Comparison of ENCODE assay signal across 8 cellular contexts in the genomic region with DNA sequence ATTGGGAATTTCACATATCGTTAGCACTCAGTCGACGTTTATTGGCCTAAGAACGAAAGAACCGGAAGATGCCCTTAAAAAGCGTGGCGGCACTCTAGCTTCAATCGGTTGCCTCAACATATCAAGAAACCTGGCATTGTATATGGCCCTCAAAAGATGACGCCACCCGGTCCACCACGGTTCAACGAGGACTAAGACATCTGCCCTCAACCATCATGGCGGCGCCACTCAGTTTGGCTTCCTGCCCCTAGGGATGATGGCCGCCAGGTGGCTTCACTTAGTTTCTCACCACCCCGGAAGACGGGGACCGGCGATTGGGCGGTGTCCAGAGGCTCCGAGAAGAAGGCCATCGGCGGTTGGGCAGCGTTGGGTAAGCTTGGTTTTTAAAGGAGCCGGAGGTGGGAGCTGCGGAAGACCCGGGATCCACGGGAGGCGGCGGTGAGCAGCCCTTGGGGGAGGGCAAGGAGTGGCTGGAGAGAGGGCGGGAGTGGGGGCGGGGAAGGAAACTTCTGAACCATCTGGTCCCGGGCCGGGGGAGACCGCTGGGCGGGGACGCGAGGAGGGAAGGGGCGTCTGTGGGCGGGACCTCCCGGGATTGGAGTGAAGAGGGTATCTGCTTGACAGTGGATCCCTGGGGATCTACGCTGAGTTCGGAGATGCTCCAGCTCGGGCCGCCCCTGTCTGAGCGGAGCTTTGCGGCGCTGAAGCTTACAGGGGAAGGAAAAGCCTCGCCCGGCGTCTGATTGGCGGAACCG. TPM values are rescaled to one million over a fixed set of nuclear protein-coding genes. Genes with fewer than 3 reads are reported as not detected.
DNase-seq lines count a peak whose midpoint lies in the region; ATAC-seq and TF ChIP-seq lines count a peak whose summit lies in the region.

A gene (plus strand): TSS at position 592 of the 755 bp plus-strand sequence. CDS start 686 bp downstream, outside the sequence.

- H3K4me1 ChIP-seq in PC-9 (replicated peaks; ENCODE audit: insufficient read depth): peaks cover 6% of the 10 kb centered on the region; the same call in 1 of the 2 replicates
- peaks cover 10% of the 10 kb centered on the region for H3K4me1 ChIP-seq in mucosa of descending colon (ENCODE audit: low read depth)

- H3K9me2 ChIP-seq in PC-9 (ENCODE audit: insufficient read depth): no peaks in the 10 kb centered on the region

- no TSS peak for BruUV-seq in PC-9 (replicated peaks; lab: Mats Ljungman, UMichigan)

- H3K27ac ChIP-seq in PC-9 (peak within 1 kb of the TSS; percentile 56), epithelial cell of prostate (peak within 1 kb of the TSS; percentile 79)

- ATAC-seq in GM21619 (IDR thresholded peaks at IDR 0.05; ENCODE audit: unreplicated experiment) (peak; percentile 66), mucosa of descending colon (peak; percentile 91)

- TF ChIP-seq CTCF in PC-9 (conservative IDR thresholded peaks at IDR 0.05): no peak
- TF ChIP-seq CTCF in mucosa of descending colon (IDR thresholded peaks at IDR 0.05): peak; percentile 16

- DNase-seq in DMS114 treated with DMSO at 0.1 percent for 48 hours (lab: John Stamatoyannopoulos, UW; ENCODE audit: unreplicated experiment) (peak; percentile 98), PC-9 (peak; percentile 97 to 100), epithelial cell of prostate (ENCODE audit: low read depth, low spot score) (peak; percentile 95), mucosa of descending colon (peak; percentile 99 to 100 (median 100))
- DNase-seq in Jurkat, Clone E6-1 (ENCODE audit: low read depth, low spot score): peak; percentile 99
- peak; percentile 97 for DNase-seq in activated T-cell treated with anti-CD3 and anti-CD28 coated beads, Interleukin-2, amount 50 U/mL, for 1 hour
- DNase-seq in stimulated activated CD8-positive, alpha-beta memory T cell treated with anti-CD3 and anti-CD28 coated beads, Interleukin-4, amount 100 ng/mL, for 24 hours (ENCODE audit: low read depth): peak; percentile 96

- H3K27me3 ChIP-seq in PC-9 (ENCODE audit: insufficient read depth, low read depth): no peaks in the 10 kb centered on the region

- H3K9me3 ChIP-seq in PC-9 (ENCODE audit: insufficient read depth, low read depth): no peaks in the 10 kb centered on the region
- H3K9me3 ChIP-seq in mucosa of descending colon: no peaks in the 10 kb centered on the region

- intact Hi-C loops in PC-9 (cut with micrococcal nuclease; ENCODE audit: unreplicated experiment): loop anchor here (5.0 to 10.0 kb wide), 3 partner anchors 247 to 804 kb away; a partner anchor contains a TSS
- intact Hi-C loops in mucosa of descending colon (cut with DNase I, micrococcal nuclease): no loop called here

- H3K4me2 ChIP-seq in PC-9: peak within 1 kb of the TSS; percentile 86

- CTCF ChIA-PET in PC-9 (lab: Charles Lee): interaction anchor here (0.6 to 1.2 kb wide), 3 partner anchors 17 to 280 kb away, joined by 5 to 8 read pairs (median 6); a partner anchor contains a TSS

- H4K20me1 ChIP-seq in PC-9 (ENCODE audit: insufficient read depth): no peaks in the 10 kb centered on the region

- H3K79me2 ChIP-seq in PC-9 (ENCODE audit: low read depth): peaks cover 12% of the 10 kb centered on the region

- POLR2A ChIA-PET in PC-9 (lab: Charles Lee; ENCODE audit: unreplicated experiment): interaction anchor here (0.6 to 1.0 kb wide), 5 partner anchors 8 to 677 kb away, joined by 3 to 15 read pairs (median 5); a partner anchor contains a TSS

- H2AFZ ChIP-seq in PC-9: peak within 1 kb of the TSS; percentile 97

- H3K4me3 ChIP-seq in Jurkat, Clone E6-1 (ENCODE audit: low read length): peak within 1 kb of the TSS; percentile 97
- H3K4me3 ChIP-seq in PC-9: peak within 1 kb of the TSS; percentile 72
- peak within 1 kb of the TSS; percentile 82 for H3K4me3 ChIP-seq in mucosa of descending colon

- H3K36me3 ChIP-seq in PC-9 (ENCODE audit: low read depth) (no peaks in the 10 kb centered on the region), mucosa of descending colon (ENCODE audit: low read depth) (peaks cover 4% of the 10 kb centered on the region)

- H3F3A ChIP-seq in PC-9 (ENCODE audit: insufficient read depth, low read depth): peaks cover 10% of the 10 kb centered on the region; the same call in 1 of the 2 replicates

RNA-seq across cellular contexts. Expression of the gene that starts here (rescaled TPM):
- 24.5 TPM for polyA plus RNA-seq in Jurkat, Clone E6-1 (2012; ENCODE audit: insufficient read depth, insufficient read length)
- total RNA-seq in PC-9 (2021): 67.3 and 85.3 TPM in 2 replicates
- 10 to 100 TPM; 42.1 to 65.6 (median 45.6) TPM for total RNA-seq in mucosa of descending colon

Comparison
In these comparisons a context has a peak if more than half of its experiments do, and no peak if none do; other contexts are left out.
1. Peak in every context shown above with its lines: DNase-seq, ATAC-seq, H3K4me3 ChIP-seq and H3K27ac ChIP-seq.